ENCODE assay signal across 12 cellular contexts in genomic region chr19:55581828-55582223, GRCh38. TPM values are rescaled to one million over a fixed set of nuclear protein-coding genes. Genes with fewer than 3 reads are reported as not detected.
DNase-seq lines count a peak whose midpoint lies in the region; ATAC-seq, FAIRE-seq and TF ChIP-seq lines count a peak whose summit lies in the region.
"Had no signal": no experiment of that assay in that cellular context is flagged by ENCODE, and none has a peak within 500 bp of the region (broad histone marks: within the 10 kb centered on the region; RNA-seq: fewer than 3 reads in every experiment).

No MANE protein-coding gene starts in this region.

- no peak overlapping the region for H2BK120ac ChIP-seq in H9 (ENCODE audit: low read depth, low read length, poor library complexity, severe bottlenecking)

- H3K4me1 ChIP-seq in A549 (peaks cover 38% of the 10 kb centered on the region), H9 (ENCODE audit: insufficient read depth, low read length) (no peaks in the 10 kb centered on the region), GM12878 (ENCODE audit: control insufficient read depth, insufficient read depth, low read length) (peaks cover 4% of the 10 kb centered on the region), right lobe of liver (peaks cover 0 to 26% (median 4%) of the 10 kb centered on the region in 4 donors)

- no peak for TF ChIP-seq POLR2A in A549 (IDR thresholded peaks at IDR 0.05; ENCODE audit: low read length)
- no peak for TF ChIP-seq POLR2A in GM12878 (IDR thresholded peaks at IDR 0.05; ENCODE audit: low read depth, low read length)
- no peak for TF ChIP-seq POLR2A in right lobe of liver (IDR thresholded peaks at IDR 0.05)

- no peaks in the 10 kb centered on the region for H3K27me3 ChIP-seq in H9 (ENCODE audit: insufficient read depth, low read length)
- no peaks in the 10 kb centered on the region for H3K27me3 ChIP-seq in GM12878 (replicated peaks in 1 of 2; ENCODE audit: control insufficient read depth in 2 of 2, insufficient read depth in 2 of 2, low read length in 1 of 2)
- no peaks in the 10 kb centered on the region for H3K27me3 ChIP-seq in right lobe of liver
- H3K27me3 ChIP-seq: ascending aorta, testis had no signal

- no peak for TF ChIP-seq CTCF in A549 (IDR thresholded peaks at IDR 0.05)
- TF ChIP-seq CTCF in H9 (conservative IDR thresholded peaks at IDR 0.05), result no peak
- no peak for TF ChIP-seq CTCF in GM12878 (IDR thresholded peaks at IDR 0.05 in 2 of 3, conservative IDR thresholded peaks at IDR 0.05 in 1 of 3; ENCODE audit: control insufficient read depth in 2 of 3, extremely low read depth in 1 of 3, insufficient read depth in 1 of 3, low read depth in 3 of 3, low read length in 3 of 3)
- no peak for TF ChIP-seq CTCF in right lobe of liver (IDR thresholded peaks at IDR 0.05)

- peaks cover 3% of the 10 kb centered on the region for H3K79me1 ChIP-seq in H9 (ENCODE audit: insufficient read depth, low read depth, low read length, poor library complexity, severe bottlenecking)

- H3K4me3 ChIP-seq in A549, result peak overlapping the region; percentile 96; the same call in 2 of the 3 replicates
- no peak overlapping the region for H3K4me3 ChIP-seq in GM12878
- H3K4me3 ChIP-seq in right lobe of liver, result peak overlapping the region in 2 of 3 donors; percentile 13 to 74

- peaks cover 0 to 3% of the 10 kb centered on the region in 2 experiments; a peak in 1 of 4 replicates for H3K36me3 ChIP-seq in GM12878 (ENCODE audit: control insufficient read depth in 2 of 2, insufficient read depth in 2 of 2, low read length in 1 of 2)
- no peaks in the 10 kb centered on the region for H3K36me3 ChIP-seq in right lobe of liver

- H3K14ac ChIP-seq in H9 (ENCODE audit: insufficient read depth, low read length), result no peak overlapping the region

- H3K4ac ChIP-seq in H9 (ENCODE audit: low read depth, low read length), result no peak overlapping the region

- SMC1A ChIA-PET in GM12878 (lab: Charles Lee; ENCODE audit: uncharacterized antibody, unreplicated experiment), result no interaction called here

- POLR2A ChIA-PET in A549 (lab: Yijun Ruan, JAX) (interaction anchor here (1.1 to 2.7 kb wide), 6 partner anchors 18 to 62 kb away, joined by 4 to 22 read pairs (median 9); partner anchors contain the start of genes FIZ1, ZNF524 and ZNF865), GM12878 (lab: Charles Lee) (interaction anchor here (0.5 to 1.5 kb wide), 4 partner anchors 17 to 52 kb away, joined by 3 to 5 read pairs (median 4); partner anchors contain the start of gene FIZ1)

- no peak overlapping the region for H2BK20ac ChIP-seq in H9 (ENCODE audit: low read depth, low read length, poor library complexity, severe bottlenecking)

- H4K20me1 ChIP-seq in H9 (ENCODE audit: control insufficient read depth, insufficient read depth, insufficient read length) (no peaks in the 10 kb centered on the region), GM12878 (ENCODE audit: control insufficient read depth, insufficient read depth) (no peaks in the 10 kb centered on the region)

- ATAC-seq in A549 (peak; percentile 42 to 69; a peak in 5 of 6 replicates), GM12878 (no peak), right lobe of liver (peak in 3 of 4 donors; percentile 11 to 44 (median 16)), HG03175 (IDR thresholded peaks at IDR 0.05; ENCODE audit: unreplicated experiment) (no peak)

- TF ChIP-seq RAD21 in A549 (conservative IDR thresholded peaks at IDR 0.05 in 1 of 2, IDR thresholded peaks at IDR 0.05 in 1 of 2), result no peak
- no peak for TF ChIP-seq RAD21 in GM12878 (IDR thresholded peaks at IDR 0.05; ENCODE audit: insufficient read depth, low read depth, low read length)

- H3K27ac ChIP-seq in A549 (peak overlapping the region; percentile 99 to 100), H9 (ENCODE audit: insufficient read length, low read depth, low read length) (no peak overlapping the region), GM12878 (ENCODE audit: control insufficient read depth, insufficient read depth) (no peak overlapping the region), right lobe of liver (peak overlapping the region; percentile 71 to 85 (median 78))

- H3K4me2 ChIP-seq in A549 (peak overlapping the region; percentile 85), H9 (ENCODE audit: insufficient read depth, insufficient read length, low read length) (peak overlapping the region; percentile 76), GM12878 (ENCODE audit: control insufficient read depth, insufficient read depth) (peak overlapping the region; percentile 56; the same call in 1 of the 2 replicates)

- H4K5ac ChIP-seq in H9 (ENCODE audit: insufficient read length, low read depth, low read length), result no peak overlapping the region

- H2AFZ ChIP-seq in H9 (ENCODE audit: low read length) (no peak overlapping the region), GM12878 (ENCODE audit: control insufficient read depth, low read depth, low read length) (no peak overlapping the region)

- intact Hi-C loops in GM12878 (cut with micrococcal nuclease; ENCODE audit: unreplicated experiment) (no loop called here), right lobe of liver (cut with DNase I) (no loop called here)

- WGBS in A549 (ENCODE audit: missing lambda C conversion rate), result 3% methylated on average over 6 of the region's 6 CpGs
- WGBS in H9 (ENCODE audit: extremely low coverage, insufficient read length, low lambda C conversion rate), result no CpG with 5 or more reads among the region's 6 CpGs
- 62% methylated on average over 5 of the region's 6 CpGs for WGBS in GM12878 (ENCODE audit: insufficient coverage, insufficient replicate concordance, low lambda C conversion rate, missing lambda C conversion rate)
- WGBS in right lobe of liver (ENCODE audit: insufficient coverage, low coverage, low lambda C conversion rate, missing lambda C conversion rate), result 16% methylated on average over 6 of the region's 6 CpGs

- H3K27me3 Mint-ChIP-seq in H9 (ENCODE audit: low read depth), result peaks cover 9% of the 10 kb centered on the region

- in situ Hi-C loops in GM12878 (cut with MboI), result no loop called here

- H3K27ac Mint-ChIP-seq in H9, result no peak overlapping the region

- H3K36me3 Mint-ChIP-seq in H9 (ENCODE audit: insufficient read depth in 1 of 3, low read depth in 3 of 3), result peaks cover 6 to 15% (median 10%) of the 10 kb centered on the region in 3 experiments

- H3K56ac ChIP-seq in H9 (ENCODE audit: insufficient read length, low read depth, low read length), result no peak overlapping the region

- no peak overlapping the region for H2BK5ac ChIP-seq in H9 (ENCODE audit: insufficient read length, low read length)

- BruUV-seq in GM12878 (replicated peaks; lab: Mats Ljungman, UMichigan), result no TSS peak

- no peak overlapping the region for H3K9ac ChIP-seq in H9 (ENCODE audit: extremely low read depth, insufficient read length, low read length)
- H3K9ac ChIP-seq in GM12878 (ENCODE audit: control insufficient read depth, insufficient read depth, low read length), result no peak overlapping the region

- H2AK5ac ChIP-seq in H9 (ENCODE audit: insufficient read length, low read length), result no peak overlapping the region

- no peak overlapping the region for H2BK12ac ChIP-seq in H9 (ENCODE audit: insufficient read length, low read depth, low read length)

- peak; percentile 67 to 88 for DNase-seq in A549 (ENCODE audit: low read depth in 1 of 2, low spot score in 1 of 2)
- no peak for DNase-seq in H9
- DNase-seq in GM12878 (ENCODE audit: low read depth, low spot score), result no peak
- DNase-seq in right lobe of liver, result no peak
- no peak for DNase-seq in NCI-H187 (lab: John Stamatoyannopoulos, UW)
- no peak for DNase-seq in NK-92 treated with Interleukin-12 subunit alpha and Interleukin-12 subunit beta, amount 100 ng/mL, for 24 hours (lab: John Stamatoyannopoulos, UW)
- DNase-seq in mesenteric fat pad (ENCODE audit: low spot score), result no peak
- DNase-seq: NCI-H1048 had no signal

- H3K9me3 ChIP-seq in A549 (no peaks in the 10 kb centered on the region), H9 (ENCODE audit: control insufficient read depth, low read depth, low read length) (no peaks in the 10 kb centered on the region), GM12878 (replicated peaks; ENCODE audit: control insufficient read depth, insufficient read depth, low read length) (no peaks in the 10 kb centered on the region), right lobe of liver (no peaks in the 10 kb centered on the region)
- H3K9me3 ChIP-seq: ascending aorta, testis had no signal

- H3K23ac ChIP-seq in H9 (ENCODE audit: insufficient read length, low read depth, low read length), result no peak overlapping the region

- H3K23me2 ChIP-seq in H9 (ENCODE audit: insufficient read length, low read depth, low read length, poor library complexity, severe bottlenecking), result peaks cover 3% of the 10 kb centered on the region

- H3K18ac ChIP-seq in H9 (ENCODE audit: insufficient read length, low read depth, low read length), result no peak overlapping the region

- no peak overlapping the region for H4K91ac ChIP-seq in H9 (ENCODE audit: insufficient read length, low read depth, low read length)

- H2BK15ac ChIP-seq in H9 (ENCODE audit: low read depth, low read length), result no peak overlapping the region

- H3K9me3 Mint-ChIP-seq in H9, result no peaks in the 10 kb centered on the region

- peaks cover 20 to 21% of the 10 kb centered on the region in 2 experiments for H3K4me1 Mint-ChIP-seq in H9

- CTCF ChIA-PET in A549 (lab: Yijun Ruan, JAX), result interaction anchor here (1.0 to 3.0 kb wide), 8 partner anchors 25 to 86 kb away, joined by 3 to 20 read pairs (median 6); partner anchors contain the start of gene ZNF865
- CTCF ChIA-PET in GM12878 (lab: Yijun Ruan, JAX), result interaction anchor here (1.1 to 2.3 kb wide), 3 partner anchors 24 to 73 kb away, joined by 3 to 5 read pairs (median 5); partner anchors contain the start of gene ZNF865

- TF ChIP-seq EP300 in A549 (IDR thresholded peaks at IDR 0.05) (no peak), GM12878 (IDR thresholded peaks at IDR 0.05; ENCODE audit: borderline replicate concordance in 1 of 2, control insufficient read depth in 1 of 2, low read depth in 2 of 2, low read length in 2 of 2) (no peak)

- FAIRE-seq in A549 (lab: Jason Lieb, UNC) (peak; percentile 98), GM12878 (lab: Jason Lieb, UNC) (peak; percentile 18)
- FAIRE-seq: H54 had no signal

- no peak overlapping the region for H4K8ac ChIP-seq in H9 (replicated peaks; ENCODE audit: insufficient read length, low read depth, low read length)

- RAD21 ChIA-PET in GM12878 (lab: Charles Lee; ENCODE audit: unreplicated experiment), result interaction anchor here (1.3 kb wide), 1 partner anchor 18 kb away, joined by 4 read pairs; the partner anchor contains the start of gene FIZ1

- H3T11ph ChIP-seq in H9 (ENCODE audit: low read length), result no peak overlapping the region

- H3K4me3 Mint-ChIP-seq in H9, result peak overlapping the region in 1 of 2 experiments; percentile 89; a peak in 1 of 5 replicates

- H3K79me2 ChIP-seq in H9 (ENCODE audit: insufficient read depth, low read length) (peaks cover 1% of the 10 kb centered on the region; the same call in 1 of the 2 replicates), GM12878 (ENCODE audit: control insufficient read depth, insufficient read depth, low read length) (peaks cover 11% of the 10 kb centered on the region)

RNA-seq across cellular contexts. Expression of gene ZNF579, which starts 1.2 kb away (rescaled TPM):
- 4.2 and 6.5 TPM in 2 replicates for polyA plus RNA-seq in A549 (2011; rRNA removed)
- polyA plus RNA-seq in A549 (2012; cell fraction: cytosol; rRNA removed), result 12.2 and 16.1 TPM in 2 replicates
- 45.5 and 51.1 TPM in 2 replicates for polyA plus RNA-seq in A549 (2012; cell fraction: nucleus; rRNA removed)
- 16.2 to 17.0 TPM (median 16.2 TPM) in 3 replicates for polyA plus RNA-seq in A549 (2017; fragmentation: RNase III; extraction: RNeasy Plus Mini Kit Qiagen cat#74134 plus additional on column Dnase treatment)
- 11.4 and 12.8 TPM in 2 replicates for polyA minus RNA-seq in A549 (2011; rRNA and poly(A)+ RNA removed)
- total RNA-seq in H9 (2021), result 19.9 and 21.5 TPM in 2 replicates
- 6.3 and 8.5 TPM in 2 replicates for total RNA-seq in GM12878 (2013; cell fraction: nucleolus; rRNA removed)
- total RNA-seq in GM12878 (2014; rRNA removed), result 2.0 and 2.5 TPM in 2 replicates
- total RNA-seq in GM12878 (2014; rRNA removed; fragmentation: Illumina TruSeq; extraction: Trizol), result 1.2 and 1.4 TPM in 2 replicates
- total RNA-seq in GM12878 (2021), result 10.6 and 11.7 TPM in 2 replicates
- polyA plus RNA-seq in GM12878 (2011; ENCODE audit: low read depth), result 0.52 TPM
- polyA plus RNA-seq in GM12878 (2011; rRNA removed), result 1.1 and 1.6 TPM in 2 replicates
- polyA plus RNA-seq in GM12878 (2011; cell fraction: cytosol; rRNA removed), result 1.1 and 1.3 TPM in 2 replicates
- 15.2 and 37.1 TPM in 2 replicates for polyA plus RNA-seq in GM12878 (2011; cell fraction: nucleus; rRNA removed)
- 7.8 and 9.0 TPM in 2 replicates for polyA plus RNA-seq in GM12878 (2012)
- 2.0 and 2.6 TPM in 2 replicates for polyA plus RNA-seq in GM12878 (2014; fragmentation: Illumina TruSeq; extraction: Trizol)
- polyA plus RNA-seq in GM12878 (2014; fragmentation: Nextera tagmentation; extraction: Ambion mirVana), result under 1 TPM; 0.11 to 0.35 TPM
- polyA plus RNA-seq in GM12878 (2014; rRNA removed), result 5.2 and 7.5 TPM in 2 replicates
- polyA plus RNA-seq in GM12878 (2016; fragmentation: Nextera tagmentation; extraction: Ambion mirVana), result 1 to 10 TPM in 1 of 2 experiments, under 1 TPM in 1; 0.43 to 1.5 TPM
- 1.8 and 3.7 TPM in 2 replicates for polyA minus RNA-seq in GM12878 (2011; rRNA and poly(A)+ RNA removed)
- polyA minus RNA-seq in GM12878 (2011; cell fraction: cytosol; rRNA and poly(A)+ RNA removed), result 2.8 and 4.0 TPM in 2 replicates
- 1.8 and 11.5 TPM in 2 replicates for polyA minus RNA-seq in GM12878 (2011; cell fraction: nucleus; rRNA and poly(A)+ RNA removed)
- total RNA-seq in right lobe of liver, result 1 to 10 TPM; 1.9 to 4.6 (median 3.6) TPM
- 10.9 TPM for total RNA-seq in mesenteric fat pad

RNA-seq across cellular contexts. Expression of gene FIZ1, which starts 17.5 kb away (rescaled TPM):
- polyA plus RNA-seq in A549 (2011; rRNA removed), result 10.3 and 10.4 TPM in 2 replicates
- 11.8 and 16.0 TPM in 2 replicates for polyA plus RNA-seq in A549 (2012; cell fraction: cytosol; rRNA removed)
- polyA plus RNA-seq in A549 (2012; cell fraction: nucleus; rRNA removed), result 20.4 and 23.1 TPM in 2 replicates
- polyA plus RNA-seq in A549 (2017; fragmentation: RNase III; extraction: RNeasy Plus Mini Kit Qiagen cat#74134 plus additional on column Dnase treatment), result 15.7 to 18.0 TPM (median 16.9 TPM) in 3 replicates
- 7.9 and 10.2 TPM in 2 replicates for polyA minus RNA-seq in A549 (2011; rRNA and poly(A)+ RNA removed)
- 21.5 and 25.2 TPM in 2 replicates for total RNA-seq in H9 (2021)
- 3.4 and 3.8 TPM in 2 replicates for total RNA-seq in GM12878 (2013; cell fraction: nucleolus; rRNA removed)
- 4.6 and 5.0 TPM in 2 replicates for total RNA-seq in GM12878 (2014; rRNA removed)
- 2.1 and 3.0 TPM in 2 replicates for total RNA-seq in GM12878 (2014; rRNA removed; fragmentation: Illumina TruSeq; extraction: Trizol)
- 14.6 and 16.8 TPM in 2 replicates for total RNA-seq in GM12878 (2021)
- 3.8 TPM for polyA plus RNA-seq in GM12878 (2011; ENCODE audit: low read depth)
- polyA plus RNA-seq in GM12878 (2011; rRNA removed), result 2.9 and 4.5 TPM in 2 replicates
- polyA plus RNA-seq in GM12878 (2011; cell fraction: cytosol; rRNA removed), result 4.9 and 5.3 TPM in 2 replicates
- 7.8 and 9.2 TPM in 2 replicates for polyA plus RNA-seq in GM12878 (2011; cell fraction: nucleus; rRNA removed)
- 9.1 and 9.2 TPM in 2 replicates for polyA plus RNA-seq in GM12878 (2012)
- 7.0 TPM in 2 replicates for polyA plus RNA-seq in GM12878 (2014; fragmentation: Illumina TruSeq; extraction: Trizol)
- 1 to 10 TPM in 1 of 2 experiments, under 1 TPM in 1; 0.60 to 1.5 TPM for polyA plus RNA-seq in GM12878 (2014; fragmentation: Nextera tagmentation; extraction: Ambion mirVana)
- polyA plus RNA-seq in GM12878 (2014; rRNA removed), result 8.0 and 9.8 TPM in 2 replicates
- 1 to 10 TPM; 1.4 to 3.9 TPM for polyA plus RNA-seq in GM12878 (2016; fragmentation: Nextera tagmentation; extraction: Ambion mirVana)
- 1.5 and 2.9 TPM in 2 replicates for polyA minus RNA-seq in GM12878 (2011; rRNA and poly(A)+ RNA removed)
- polyA minus RNA-seq in GM12878 (2011; cell fraction: cytosol; rRNA and poly(A)+ RNA removed), result 2.9 and 3.2 TPM in 2 replicates
- polyA minus RNA-seq in GM12878 (2011; cell fraction: nucleus; rRNA and poly(A)+ RNA removed), result 1.5 and 3.6 TPM in 2 replicates
- total RNA-seq in right lobe of liver, result 10 to 100 TPM in 1 of 6 experiments, 1 to 10 TPM in 5; 3.0 to 13.1 (median 5.1) TPM
- 12.8 TPM for total RNA-seq in mesenteric fat pad

RNA-seq across cellular contexts. Expression of gene ZNF524, which starts 18.3 kb away (rescaled TPM):
- polyA plus RNA-seq in A549 (2011; rRNA removed) (5.0 and 6.4 TPM in 2 replicates), A549 (2017; fragmentation: RNase III; extraction: RNeasy Plus Mini Kit Qiagen cat#74134 plus additional on column Dnase treatment) (9.3 to 9.7 TPM (median 9.7 TPM) in 3 replicates), GM12878 (2011; rRNA removed) (1.5 and 3.7 TPM in 2 replicates), GM12878 (2014; fragmentation: Illumina TruSeq; extraction: Trizol) (1.1 TPM in 1 of 2 replicates, not detected in the other), GM12878 (2014; fragmentation: Nextera tagmentation; extraction: Ambion mirVana) (under 1 TPM in 1 of 2 experiments, not detected in 1; 0.47 TPM), GM12878 (2014; rRNA removed) (13.9 and 15.0 TPM in 2 replicates), GM12878 (2016; fragmentation: Nextera tagmentation; extraction: Ambion mirVana) (10 to 100 TPM; 12.4 to 12.8 TPM)
- 13.9 and 21.7 TPM in 2 replicates for polyA plus RNA-seq in A549 (2012; cell fraction: cytosol; rRNA removed)
- 13.3 and 22.6 TPM in 2 replicates for polyA plus RNA-seq in A549 (2012; cell fraction: nucleus; rRNA removed)
- polyA minus RNA-seq in A549 (2011; rRNA and poly(A)+ RNA removed), result 2.1 and 2.5 TPM in 2 replicates
- total RNA-seq in H9 (2021) (2.9 and 3.0 TPM in 2 replicates), GM12878 (2014; rRNA removed) (15.6 and 18.6 TPM in 2 replicates), GM12878 (2014; rRNA removed; fragmentation: Illumina TruSeq; extraction: Trizol) (3.7 and 3.8 TPM in 2 replicates), GM12878 (2021) (14.7 and 17.2 TPM in 2 replicates), right lobe of liver (10 to 100 TPM in 4 of 6 experiments, 1 to 10 TPM in 2; 8.2 to 21.0 (median 11.3) TPM), mesenteric fat pad (19.1 TPM)
- 10.3 and 13.5 TPM in 2 replicates for total RNA-seq in GM12878 (2013; cell fraction: nucleolus; rRNA removed)
- 1.4 TPM for polyA plus RNA-seq in GM12878 (2011; ENCODE audit: low read depth)
- 7.5 and 14.6 TPM in 2 replicates for polyA plus RNA-seq in GM12878 (2011; cell fraction: cytosol; rRNA removed)
- 17.2 and 20.1 TPM in 2 replicates for polyA plus RNA-seq in GM12878 (2011; cell fraction: nucleus; rRNA removed)
- 7.8 and 10.7 TPM in 2 replicates for polyA plus RNA-seq in GM12878 (2012)
- 1.1 and 3.7 TPM in 2 replicates for polyA minus RNA-seq in GM12878 (2011; rRNA and poly(A)+ RNA removed)
- 4.4 and 6.4 TPM in 2 replicates for polyA minus RNA-seq in GM12878 (2011; cell fraction: cytosol; rRNA and poly(A)+ RNA removed)
- polyA minus RNA-seq in GM12878 (2011; cell fraction: nucleus; rRNA and poly(A)+ RNA removed), result 4.2 and 6.7 TPM in 2 replicates

RNA-seq across cellular contexts. Expression of gene ZNF865, which starts 23.6 kb away (rescaled TPM):
- polyA plus RNA-seq in A549 (2011; rRNA removed), result 2.1 and 2.2 TPM in 2 replicates
- polyA plus RNA-seq in A549 (2012; cell fraction: cytosol; rRNA removed), result 6.3 and 10.9 TPM in 2 replicates
- polyA plus RNA-seq in A549 (2012; cell fraction: nucleus; rRNA removed), result 13.0 and 22.4 TPM in 2 replicates
- polyA plus RNA-seq in A549 (2017; fragmentation: RNase III; extraction: RNeasy Plus Mini Kit Qiagen cat#74134 plus additional on column Dnase treatment), result 7.1 to 7.9 TPM (median 7.8 TPM) in 3 replicates
- polyA minus RNA-seq in A549 (2011; rRNA and poly(A)+ RNA removed), result 2.1 and 2.5 TPM in 2 replicates
- 13.8 and 14.3 TPM in 2 replicates for total RNA-seq in H9 (2021)
- total RNA-seq in GM12878 (2013; cell fraction: nucleolus; rRNA removed), result 9.9 and 10.4 TPM in 2 replicates
- 0.96 and 1.1 TPM in 2 replicates for total RNA-seq in GM12878 (2014; rRNA removed)
- 0.78 and 0.85 TPM in 2 replicates for total RNA-seq in GM12878 (2014; rRNA removed; fragmentation: Illumina TruSeq; extraction: Trizol)
- total RNA-seq in GM12878 (2021), result 17.8 and 18.3 TPM in 2 replicates
- 0.83 TPM for polyA plus RNA-seq in GM12878 (2011; ENCODE audit: low read depth)
- 0.49 and 1.5 TPM in 2 replicates for polyA plus RNA-seq in GM12878 (2011; rRNA removed)
- 2.0 and 3.3 TPM in 2 replicates for polyA plus RNA-seq in GM12878 (2011; cell fraction: cytosol; rRNA removed)
- 7.5 and 10.9 TPM in 2 replicates for polyA plus RNA-seq in GM12878 (2011; cell fraction: nucleus; rRNA removed)
- polyA plus RNA-seq in GM12878 (2012), result 6.5 and 7.1 TPM in 2 replicates
- 0.24 and 1.2 TPM in 2 replicates for polyA plus RNA-seq in GM12878 (2014; fragmentation: Illumina TruSeq; extraction: Trizol)
- polyA plus RNA-seq in GM12878 (2014; fragmentation: Nextera tagmentation; extraction: Ambion mirVana), result under 1 TPM; 0.02 to 0.05 TPM
- 7.6 and 9.8 TPM in 2 replicates for polyA plus RNA-seq in GM12878 (2014; rRNA removed)
- polyA plus RNA-seq in GM12878 (2016; fragmentation: Nextera tagmentation; extraction: Ambion mirVana), result under 1 TPM; 0.13 to 0.37 TPM
- polyA minus RNA-seq in GM12878 (2011; rRNA and poly(A)+ RNA removed), result 0.51 and 1.1 TPM in 2 replicates
- 2.9 and 4.3 TPM in 2 replicates for polyA minus RNA-seq in GM12878 (2011; cell fraction: cytosol; rRNA and poly(A)+ RNA removed)
- 1.6 and 3.6 TPM in 2 replicates for polyA minus RNA-seq in GM12878 (2011; cell fraction: nucleus; rRNA and poly(A)+ RNA removed)
- 1 to 10 TPM; 4.2 to 6.0 (median 4.7) TPM for total RNA-seq in right lobe of liver
- 12.0 TPM for total RNA-seq in mesenteric fat pad

RNA-seq across cellular contexts. Expression of gene SBK3, which starts 36.5 kb away (rescaled TPM):
- polyA plus RNA-seq in A549 (2011; rRNA removed) (0.89 and 1.1 TPM in 2 replicates), A549 (2017; fragmentation: RNase III; extraction: RNeasy Plus Mini Kit Qiagen cat#74134 plus additional on column Dnase treatment) (0.92 to 1.2 TPM (median 1.1 TPM) in 3 replicates), GM12878 (2011; rRNA removed) (not detected in 2 replicates), GM12878 (2014; fragmentation: Illumina TruSeq; extraction: Trizol) (not detected in 2 replicates), GM12878 (2014; fragmentation: Nextera tagmentation; extraction: Ambion mirVana) (not detected), GM12878 (2014; rRNA removed) (not detected in 2 replicates), GM12878 (2016; fragmentation: Nextera tagmentation; extraction: Ambion mirVana) (not detected)
- 1.3 and 2.3 TPM in 2 replicates for polyA plus RNA-seq in A549 (2012; cell fraction: cytosol; rRNA removed)
- polyA plus RNA-seq in A549 (2012; cell fraction: nucleus; rRNA removed), result 2.2 and 2.7 TPM in 2 replicates
- 0.58 and 0.78 TPM in 2 replicates for polyA minus RNA-seq in A549 (2011; rRNA and poly(A)+ RNA removed)
- total RNA-seq in H9 (2021) (0.48 and 0.70 TPM in 2 replicates), GM12878 (2014; rRNA removed) (not detected in 2 replicates), GM12878 (2014; rRNA removed; fragmentation: Illumina TruSeq; extraction: Trizol) (not detected in 2 replicates), GM12878 (2021) (not detected in 2 replicates), right lobe of liver (under 1 TPM in 2 of 6 experiments, not detected in 4; 0.33 to 0.56 TPM), mesenteric fat pad (1.7 TPM)
- total RNA-seq in GM12878 (2013; cell fraction: nucleolus; rRNA removed), result not detected in 2 replicates
- not detected for polyA plus RNA-seq in GM12878 (2011; ENCODE audit: low read depth)
- not detected in 2 replicates for polyA plus RNA-seq in GM12878 (2011; cell fraction: cytosol; rRNA removed)
- polyA plus RNA-seq in GM12878 (2011; cell fraction: nucleus; rRNA removed), result not detected in 2 replicates
- polyA plus RNA-seq in GM12878 (2012), result not detected in 2 replicates
- polyA minus RNA-seq in GM12878 (2011; rRNA and poly(A)+ RNA removed), result not detected in 2 replicates
- 0.73 TPM in 1 of 2 replicates, not detected in the other for polyA minus RNA-seq in GM12878 (2011; cell fraction: cytosol; rRNA and poly(A)+ RNA removed)
- polyA minus RNA-seq in GM12878 (2011; cell fraction: nucleus; rRNA and poly(A)+ RNA removed), result not detected in 2 replicates
- total RNA-seq: ascending aorta had no signal

Comparison
In these comparisons a context has a peak if more than half of its experiments do, and no peak if none do; other contexts are left out.
1. ATAC-seq: peak in A549 (2 of 2) and right lobe of liver (3 of 4); none in GM12878 (single experiment) and HG03175 (single experiment).
2. DNase-seq: peak in A549 (2 of 2); none in H9 (single experiment), GM12878 (single experiment), right lobe of liver (0 of 3), NCI-H187 (0 of 2), NK-92 treated with Interleukin-12 subunit alpha and Interleukin-12 subunit beta, amount 100 ng/mL, for 24 hours (single experiment) and mesenteric fat pad (single experiment).
3. H3K27ac ChIP-seq: peak in A549 (2 of 2) and right lobe of liver (3 of 3); none in H9 (single experiment) and GM12878 (single experiment).
4. Of the 24 proteins assayed by ChIP-seq in both GM12878 and A549: peak only in GM12878: none; only in A549: MAX and PBX3; in both: none; in neither: 22.
5. Peak in every context shown above with its lines, with median percentiles within 50 percentile points of each other: H3K4me2 ChIP-seq.